21 cellular contexts compared by ENCODE assay signal in genomic region chr5:64096771-64097170, GRCh38.
DNase-seq lines count a peak whose midpoint lies in the region; FAIRE-seq and TF ChIP-seq lines count a peak whose summit lies in the region.
"Had no signal": no experiment of that assay in that cellular context is flagged by ENCODE, and none has a peak within 500 bp of the region (broad histone marks: within the 10 kb centered on the region; RNA-seq: fewer than 3 reads in every experiment).

No MANE protein-coding gene starts in this region.

- peak; percentile 53 for DNase-seq in D341Med (ENCODE audit: low spot score)
- DNase-seq in NCI-H524 (lab: John Stamatoyannopoulos, UW) = peak; percentile 76 to 93
- peak; percentile 94 for DNase-seq in NCI-H82 (lab: John Stamatoyannopoulos, UW)
- DNase-seq in WERI-Rb-1 = peak; percentile 77
- DNase-seq in hepatic stellate cell (ENCODE audit: low spot score) = no peak
- no peak for DNase-seq in NCI-H2171 treated with DMSO at 0.1 percent for 48 hours (lab: John Stamatoyannopoulos, UW)
- DNase-seq in frontal cortex (ENCODE audit: low spot score in 2 of 2) = no peak
- DNase-seq: AML-193; Caco-2; Calu3; CD4-positive, alpha-beta T cell; CD8-positive, alpha-beta T cell; DMS79 treated with DMSO at 0.1 percent for 48 hours; GF-D8 had no signal

- FAIRE-seq in frontal cortex (lab: Jason Lieb, UNC) = no peak
- FAIRE-seq: A549, G401.6, GM12891, GM19239 had no signal

- H3K9me3 ChIP-seq in WERI-Rb-1 (ENCODE audit: severe bottlenecking) = peaks cover 3% of the 10 kb centered on the region
- H3K9me3 ChIP-seq: A549, Caco-2 had no signal

- no peak overlapping the region for H3K4me3 ChIP-seq in WERI-Rb-1 (ENCODE audit: low read depth, low read length)
- H3K4me3 ChIP-seq: A549; BLaER1 treated with 17β-estradiol and CSF1 and Interleukin-3, amounts not matched to agents 10 nM and 100 nM had no signal

- H3K36me3 ChIP-seq in WERI-Rb-1 = no peaks in the 10 kb centered on the region
- H3K36me3 ChIP-seq: BLaER1 treated with 17β-estradiol and CSF1 and Interleukin-3, amounts not matched to agents 10 nM and 100 nM had no signal

- peak overlapping the region; percentile 64 for H3K27ac ChIP-seq in WERI-Rb-1
- H3K27ac ChIP-seq: 22Rv1; A549; BLaER1 treated with 17β-estradiol and CSF1 and Interleukin-3, amounts not matched to agents 10 nM and 100 nM; C4-2B had no signal

- H3K27me3 ChIP-seq in WERI-Rb-1 (ENCODE audit: insufficient read depth, low read depth, severe bottlenecking) = no peaks in the 10 kb centered on the region
- H3K27me3 ChIP-seq: BLaER1 treated with 17β-estradiol and CSF1 and Interleukin-3, amounts not matched to agents 10 nM and 100 nM had no signal

- TF ChIP-seq CTCF in WERI-Rb-1 (IDR thresholded peaks at IDR 0.05; ENCODE audit: low read depth, low read length) = no peak

Comparison
In these comparisons a context has a peak if more than half of its experiments do, and no peak if none do; other contexts are left out.
1. DNase-seq: peak in D341Med (single experiment), NCI-H524 (2 of 2), NCI-H82 (single experiment) and WERI-Rb-1 (single experiment); none in hepatic stellate cell (single experiment), NCI-H2171 treated with DMSO at 0.1 percent for 48 hours (single experiment) and frontal cortex (0 of 2).